Comparison of ENCODE assay signal across 22 cellular contexts in genomic region chr2:28604284-28604843, GRCh38.
DNase-seq lines count a peak whose midpoint lies in the region; ATAC-seq and TF ChIP-seq lines count a peak whose summit lies in the region.
"Had no signal": no experiment of that assay in that cellular context is flagged by ENCODE, and none has a peak within 500 bp of the region (broad histone marks: within the 10 kb centered on the region; RNA-seq: fewer than 3 reads in every experiment).

No MANE protein-coding gene starts in this region.

- H3K27ac ChIP-seq in breast epithelium, result peak overlapping the region; percentile 18 to 60
- no peak overlapping the region for H3K27ac ChIP-seq in mammary epithelial cell (ENCODE audit: insufficient read depth, low read depth, low read length)
- peak overlapping the region; percentile 41; the same call in 1 of the 2 replicates for H3K27ac ChIP-seq in RWPE1
- H3K27ac ChIP-seq in esophagus squamous epithelium, result peak overlapping the region in 3 of 4 donors; percentile 12 to 60 (median 20)
- H3K27ac ChIP-seq in upper lobe of left lung, result peak overlapping the region; percentile 36 to 84 (median 76)

- no peak overlapping the region for H2AFZ ChIP-seq in mammary epithelial cell (ENCODE audit: low read depth, low read length)

- TF ChIP-seq EP300 in upper lobe of left lung (IDR thresholded peaks at IDR 0.05), result no peak

- intact Hi-C loops in breast epithelium (cut with DNase I; ENCODE audit: low total_unique reads) (loop anchor here (2.0 kb wide), 1 partner anchor 64 kb away; no protein-coding TSS in a partner anchor), mammary epithelial cell (cut with micrococcal nuclease) (no loop called here), esophagus squamous epithelium (cut with DNase I) (no loop called here)

- no peaks in the 10 kb centered on the region for H3K79me2 ChIP-seq in mammary epithelial cell (ENCODE audit: insufficient read depth, low read length)

- TF ChIP-seq POLR2A in breast epithelium (IDR thresholded peaks at IDR 0.05), result no peak
- TF ChIP-seq POLR2A in esophagus squamous epithelium (IDR thresholded peaks at IDR 0.05), result no peak
- TF ChIP-seq POLR2A in upper lobe of left lung (IDR thresholded peaks at IDR 0.05), result no peak

- CTCF ChIA-PET in mammary epithelial cell (lab: Charles Lee; ENCODE audit: low non-redundant PET), result no interaction called here
- CTCF ChIA-PET in RWPE1 (lab: Yijun Ruan, JAX), result no interaction called here

- no peaks in the 10 kb centered on the region for H3K4me1 ChIP-seq in breast epithelium
- H3K4me1 ChIP-seq in mammary epithelial cell (ENCODE audit: insufficient read depth, low read length), result peaks cover 7% of the 10 kb centered on the region
- peaks cover 7 to 56% (median 12%) of the 10 kb centered on the region in 3 donors for H3K4me1 ChIP-seq in esophagus squamous epithelium
- H3K4me1 ChIP-seq in upper lobe of left lung, result peaks cover 3 to 15% (median 7%) of the 10 kb centered on the region in 4 donors

- H3K4me2 ChIP-seq in mammary epithelial cell (ENCODE audit: insufficient read depth, low read depth, low read length), result no peak overlapping the region

- ATAC-seq in upper lobe of left lung (ENCODE audit: low FRiP score in 2 of 2) (no peak), HG02981 (IDR thresholded peaks at IDR 0.05; ENCODE audit: unreplicated experiment) (no peak), HG02588 (IDR thresholded peaks at IDR 0.05; ENCODE audit: unreplicated experiment) (no peak)
- ATAC-seq: HCT116, Panc1, Right ventricle myocardium inferior had no signal

- 87% methylated on average over 9 of the region's 9 CpGs for whole genome bisulfite sequencing in mammary epithelial cell (ENCODE audit: low coverage, missing lambda C conversion rate)
- 55 to 85% methylated on average over 3 to 5 of the region's 9 CpGs for WGBS in esophagus squamous epithelium, 2 donors
- WGBS in upper lobe of left lung, 2 donors, result 93 to 95% methylated on average over 4 to 9 of the region's 9 CpGs

- H3K4me3 ChIP-seq in breast epithelium, result no peak overlapping the region
- no peak overlapping the region for H3K4me3 ChIP-seq in mammary epithelial cell (replicated peaks in 1 of 3; ENCODE audit: insufficient read depth in 1 of 3, low read depth in 2 of 3, low read length in 3 of 3)
- no peak overlapping the region for H3K4me3 ChIP-seq in esophagus squamous epithelium
- H3K4me3 ChIP-seq in upper lobe of left lung, result no peak overlapping the region
- H3K4me3 ChIP-seq: BLaER1 treated with 17β-estradiol and CSF1 and Interleukin-3, amounts not matched to agents 10 nM and 100 nM had no signal

- TF ChIP-seq CTCF in breast epithelium (IDR thresholded peaks at IDR 0.05), result no peak
- no peak for TF ChIP-seq CTCF in mammary epithelial cell (conservative IDR thresholded peaks at IDR 0.05 in 1 of 2, IDR thresholded peaks at IDR 0.05 in 1 of 2; ENCODE audit: extremely low read depth in 1 of 2, insufficient read depth in 1 of 2, low read depth in 1 of 2, low read length in 2 of 2)
- TF ChIP-seq CTCF in RWPE1 (conservative IDR thresholded peaks at IDR 0.05; ENCODE audit: low read depth), result no peak
- no peak for TF ChIP-seq CTCF in esophagus squamous epithelium (IDR thresholded peaks at IDR 0.05)
- TF ChIP-seq CTCF in upper lobe of left lung (IDR thresholded peaks at IDR 0.05), result no peak

- no peaks in the 10 kb centered on the region for H4K20me1 ChIP-seq in mammary epithelial cell (ENCODE audit: insufficient read depth, low read length)
- H4K20me1 ChIP-seq: BLaER1 treated with 17β-estradiol and CSF1 and Interleukin-3, amounts not matched to agents 10 nM and 100 nM had no signal

- no TSS peak for BruUV-seq in mammary epithelial cell (replicated peaks; lab: Mats Ljungman, UMichigan)

- H3K9me3 ChIP-seq in breast epithelium (no peaks in the 10 kb centered on the region), mammary epithelial cell (replicated peaks; ENCODE audit: insufficient read depth, low read length) (no peaks in the 10 kb centered on the region), esophagus squamous epithelium (no peaks in the 10 kb centered on the region), upper lobe of left lung (no peaks in the 10 kb centered on the region)

- no peak overlapping the region for H3K9ac ChIP-seq in mammary epithelial cell (ENCODE audit: insufficient read depth, low read length)

- dilution Hi-C loops in mammary epithelial cell (cut with HindIII; ENCODE audit: low sequenced_read_pairs), result no loop called here

- no peak for DNase-seq in breast epithelium (ENCODE audit: low spot score in 2 of 2)
- no peak for DNase-seq in mammary epithelial cell
- no peak for DNase-seq in RWPE1 (ENCODE audit: low spot score)
- no peak for DNase-seq in esophagus squamous epithelium (lab: John Stamatoyannopoulos, UW)
- no peak for DNase-seq in upper lobe of left lung
- DNase-seq in COLO668 (lab: John Stamatoyannopoulos, UW; ENCODE audit: unreplicated experiment), result no peak
- DNase-seq: 8988T, DMS53, GF-D8, KBM-7, NCI-H1092, NCI-H1436, NCI-H1930, NCI-H2227 treated with DMSO at 0.1 percent for 48 hours, NCI-H510A, NCI-H748 treated with DMSO at 0.1 percent for 48 hours had no signal

- POLR2A ChIA-PET in RWPE1 (lab: Yijun Ruan, JAX; ENCODE audit: low non-redundant PET), result no interaction called here

- in situ Hi-C loops in mammary epithelial cell (cut with MboI; ENCODE audit: low sequenced_read_pairs in 2 of 2), result no loop called here

- no peaks in the 10 kb centered on the region for H3K36me3 ChIP-seq in breast epithelium
- H3K36me3 ChIP-seq in mammary epithelial cell (ENCODE audit: insufficient read depth, low read length), result no peaks in the 10 kb centered on the region
- no peaks in the 10 kb centered on the region for H3K36me3 ChIP-seq in esophagus squamous epithelium
- no peaks in the 10 kb centered on the region for H3K36me3 ChIP-seq in upper lobe of left lung
- H3K36me3 ChIP-seq: BLaER1 treated with 17β-estradiol and CSF1 and Interleukin-3, amounts not matched to agents 10 nM and 100 nM had no signal

- H3K27me3 ChIP-seq in breast epithelium, result no peaks in the 10 kb centered on the region
- H3K27me3 ChIP-seq in mammary epithelial cell (ENCODE audit: insufficient read depth, low read length), result no peaks in the 10 kb centered on the region
- no peaks in the 10 kb centered on the region for H3K27me3 ChIP-seq in esophagus squamous epithelium
- no peaks in the 10 kb centered on the region for H3K27me3 ChIP-seq in upper lobe of left lung
- H3K27me3 ChIP-seq: BLaER1 treated with 17β-estradiol and CSF1 and Interleukin-3, amounts not matched to agents 10 nM and 100 nM had no signal
